13 cellular contexts compared by ENCODE assay signal in the genomic region with DNA sequence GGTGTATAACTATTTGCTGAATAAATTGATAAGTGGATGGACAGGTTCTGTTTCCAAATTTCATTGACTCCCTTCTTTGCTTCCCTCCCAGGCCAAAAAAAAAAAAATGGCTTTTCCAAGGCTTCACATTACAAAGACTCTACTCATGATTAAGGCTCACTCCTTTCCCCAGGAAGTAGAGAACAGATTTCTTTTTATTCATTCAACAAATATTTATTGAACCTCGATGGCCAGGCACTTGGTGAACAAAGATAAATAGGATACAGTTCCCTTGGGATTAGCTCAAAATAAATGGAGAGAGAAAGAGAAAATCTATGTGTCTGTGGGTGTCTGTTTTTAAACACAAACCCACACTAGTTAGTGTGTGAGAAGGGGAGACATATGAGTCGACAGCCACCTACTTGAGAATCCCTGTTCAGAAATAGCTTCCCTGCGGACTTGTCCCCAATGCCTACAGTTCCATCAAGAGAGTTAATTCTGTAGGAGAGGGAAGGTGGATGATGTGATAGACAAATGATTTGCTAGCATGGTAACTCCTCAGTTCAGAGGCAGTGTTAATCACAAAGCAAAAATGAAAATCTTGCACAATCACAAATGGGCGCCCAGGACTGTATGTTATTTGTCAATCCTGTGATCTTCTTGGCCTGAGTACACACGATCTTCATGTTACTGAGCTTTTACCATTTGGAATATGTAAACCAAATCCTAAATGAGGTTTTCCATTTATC. TPM values are rescaled to one million over a fixed set of nuclear protein-coding genes. Genes with fewer than 3 reads are reported as not detected.
DNase-seq lines count a peak whose midpoint lies in the region; ATAC-seq and TF ChIP-seq lines count a peak whose summit lies in the region.
"Had no signal": no experiment of that assay in that cellular context is flagged by ENCODE, and none has a peak within 500 bp of the region (broad histone marks: within the 10 kb centered on the region; RNA-seq: fewer than 3 reads in every experiment).

No MANE protein-coding gene starts in this region.

- peaks cover 38% of the 10 kb centered on the region for H3K4me1 Mint-ChIP-seq in activated T-cell treated with anti-CD3 and anti-CD28 coated beads, Interleukin-2, amount 50 U/mL, for 72 hours (ENCODE audit: low read depth)

- no peak for TF ChIP-seq POLR2A in adrenal gland (IDR thresholded peaks at IDR 0.05)

- ATAC-seq in psoas muscle: peak; percentile 57 to 79 (median 66)
- ATAC-seq in activated T-cell treated with anti-CD3 and anti-CD28 coated beads, Interleukin-2, amount 50 U/mL, for 72 hours (replicated peaks in 1 of 2): no peak
- ATAC-seq: SK-N-SH treated with all-trans-retinoic acid at 6 μM for 48 hours had no signal

- H3K27ac ChIP-seq in adrenal gland (peak overlapping the region in 3 of 5 donors; percentile 28 to 63 (median 62)), cardiac muscle cell (peak overlapping the region; percentile 73), psoas muscle (peak overlapping the region; percentile 75), WERI-Rb-1 (no peak overlapping the region)

- DNase-seq in EH (ENCODE audit: low read depth) (peak; percentile 56), adrenal gland (peak in 1 of 7 donors; percentile 43), cardiac muscle cell (ENCODE audit: low read depth in 1 of 2, low spot score in 1 of 2) (peak; percentile 44 to 74), psoas muscle (no peak), SHP77 treated with DMSO at 0.1 percent for 48 hours (lab: John Stamatoyannopoulos, UW) (no peak), WERI-Rb-1 (no peak), T1000 (lab: John Stamatoyannopoulos, UW) (no peak)
- DNase-seq in activated T-cell treated with anti-CD3 and anti-CD28 coated beads, Interleukin-2, amount 50 U/mL, for 72 hours: no peak
- DNase-seq: activated CD4-positive, alpha-beta memory T cell treated with anti-CD3 and anti-CD28 coated beads for 36 hours; C1 segment of cervical spinal cord; stimulated activated naive CD4-positive, alpha-beta T cell had no signal

- H3K9me3 ChIP-seq in adrenal gland (replicated peaks in 1 of 3): no peaks in the 10 kb centered on the region
- no peaks in the 10 kb centered on the region for H3K9me3 ChIP-seq in cardiac muscle cell (ENCODE audit: low read depth)
- H3K9me3 ChIP-seq in psoas muscle: no peaks in the 10 kb centered on the region
- no peaks in the 10 kb centered on the region for H3K9me3 ChIP-seq in WERI-Rb-1 (ENCODE audit: severe bottlenecking)

- H3K27me3 Mint-ChIP-seq in activated T-cell treated with anti-CD3 and anti-CD28 coated beads, Interleukin-2, amount 50 U/mL, for 72 hours (ENCODE audit: low read depth): no peaks in the 10 kb centered on the region
- H3K27me3 Mint-ChIP-seq: activated CD4-positive, alpha-beta memory T cell treated with anti-CD3 and anti-CD28 coated beads for 36 hours; activated naive CD8-positive, alpha-beta T cell had no signal

- H3K4me1 ChIP-seq in adrenal gland (replicated peaks in 1 of 2) (peaks cover 24 to 68% of the 10 kb centered on the region in 2 donors), cardiac muscle cell (ENCODE audit: low read depth) (peaks cover 26% of the 10 kb centered on the region), psoas muscle (peaks cover 64% of the 10 kb centered on the region)

- H3K4me3 ChIP-seq in adrenal gland (no peak overlapping the region), cardiac muscle cell (no peak overlapping the region), psoas muscle (peak overlapping the region; percentile 6), WERI-Rb-1 (ENCODE audit: low read depth, low read length) (no peak overlapping the region)

- 57 to 63% (median 60%) methylated on average over 5 of the region's 5 CpGs for WGBS in adrenal gland, 4 donors
- WGBS in psoas muscle, 3 donors: 27 to 50% (median 35%) methylated on average over 5 of the region's 5 CpGs

- peaks cover 1 to 10% of the 10 kb centered on the region in 2 donors for H3K36me3 Mint-ChIP-seq in activated T-cell treated with anti-CD3 and anti-CD28 coated beads, Interleukin-2, amount 50 U/mL, for 72 hours (ENCODE audit: insufficient read depth in 2 of 2)

- intact Hi-C loops in adrenal gland (cut with DNase I): no loop called here
- intact Hi-C loops in psoas muscle (cut with DNase I): no loop called here

- H3K9me3 Mint-ChIP-seq in activated T-cell treated with anti-CD3 and anti-CD28 coated beads, Interleukin-2, amount 50 U/mL, for 72 hours: no peaks in the 10 kb centered on the region
- H3K9me3 Mint-ChIP-seq: activated CD4-positive, alpha-beta memory T cell treated with anti-CD3 and anti-CD28 coated beads for 36 hours had no signal

- H3K27ac Mint-ChIP-seq in activated T-cell treated with anti-CD3 and anti-CD28 coated beads, Interleukin-2, amount 50 U/mL, for 72 hours: no peak overlapping the region
- H3K27ac Mint-ChIP-seq: activated CD4-positive, alpha-beta memory T cell treated with anti-CD3 and anti-CD28 coated beads for 36 hours; activated naive CD8-positive, alpha-beta T cell had no signal

- H3K4me3 Mint-ChIP-seq in activated T-cell treated with anti-CD3 and anti-CD28 coated beads, Interleukin-2, amount 50 U/mL, for 72 hours: no peak overlapping the region
- H3K4me3 Mint-ChIP-seq: activated CD4-positive, alpha-beta memory T cell treated with anti-CD3 and anti-CD28 coated beads for 36 hours; activated naive CD8-positive, alpha-beta T cell had no signal

- H3K36me3 ChIP-seq in adrenal gland (replicated peaks in 1 of 2) (no peaks in the 10 kb centered on the region), cardiac muscle cell (no peaks in the 10 kb centered on the region), psoas muscle (ENCODE audit: insufficient read depth in 1 of 2, low read depth in 1 of 2) (no peaks in the 10 kb centered on the region), WERI-Rb-1 (no peaks in the 10 kb centered on the region)

- H3K27me3 ChIP-seq in adrenal gland (no peaks in the 10 kb centered on the region), cardiac muscle cell (no peaks in the 10 kb centered on the region), psoas muscle (ENCODE audit: insufficient read depth in 3 of 3, low read length in 2 of 3) (no peaks in the 10 kb centered on the region), WERI-Rb-1 (ENCODE audit: insufficient read depth, low read depth, severe bottlenecking) (no peaks in the 10 kb centered on the region)

- no peak for TF ChIP-seq CTCF in adrenal gland (IDR thresholded peaks at IDR 0.05)
- no peak for TF ChIP-seq CTCF in cardiac muscle cell (IDR thresholded peaks at IDR 0.05; ENCODE audit: low read depth, low read length)
- TF ChIP-seq CTCF in psoas muscle (IDR thresholded peaks at IDR 0.05): no peak
- TF ChIP-seq CTCF in WERI-Rb-1 (IDR thresholded peaks at IDR 0.05; ENCODE audit: low read depth, low read length): no peak

RNA-seq across cellular contexts. Expression of a gene that starts 20.3 kb away (rescaled TPM):
- total RNA-seq in adrenal gland: 10 to 100 TPM; 35.7 to 53.7 (median 46.2) TPM
- polyA plus RNA-seq in adrenal gland: 10 to 100 TPM; 32.9 to 70.8 (median 56.9) TPM
- total RNA-seq in cardiac muscle cell: 19.0 and 28.9 TPM in 2 replicates
- 15.2 and 20.8 TPM in 2 replicates for polyA plus RNA-seq in cardiac muscle cell
- 10 to 100 TPM; 17.1 to 49.3 (median 19.5) TPM for total RNA-seq in psoas muscle
- polyA plus RNA-seq in psoas muscle: 10 to 100 TPM in 2 of 3 donors, 1 to 10 TPM in 1; 7.9 to 46.5 (median 11.6) TPM
- 10 to 100 TPM; 29.3 to 45.5 TPM for total RNA-seq in activated T-cell treated with anti-CD3 and anti-CD28 coated beads, Interleukin-2, amount 50 U/mL, for 72 hours

Comparison
In these comparisons a context has a peak if more than half of its experiments do, and no peak if none do; other contexts are left out.
1. DNase-seq: peak in EH (single experiment) and cardiac muscle cell (2 of 2); none in psoas muscle (0 of 2), SHP77 treated with DMSO at 0.1 percent for 48 hours (single experiment), WERI-Rb-1 (single experiment), T1000 (single experiment) and activated T-cell treated with anti-CD3 and anti-CD28 coated beads, Interleukin-2, amount 50 U/mL, for 72 hours (0 of 2).
2. ATAC-seq: peak in psoas muscle (4 of 4); none in activated T-cell treated with anti-CD3 and anti-CD28 coated beads, Interleukin-2, amount 50 U/mL, for 72 hours (0 of 2).